13 cellular contexts compared by ENCODE assay signal in the genomic region with DNA sequence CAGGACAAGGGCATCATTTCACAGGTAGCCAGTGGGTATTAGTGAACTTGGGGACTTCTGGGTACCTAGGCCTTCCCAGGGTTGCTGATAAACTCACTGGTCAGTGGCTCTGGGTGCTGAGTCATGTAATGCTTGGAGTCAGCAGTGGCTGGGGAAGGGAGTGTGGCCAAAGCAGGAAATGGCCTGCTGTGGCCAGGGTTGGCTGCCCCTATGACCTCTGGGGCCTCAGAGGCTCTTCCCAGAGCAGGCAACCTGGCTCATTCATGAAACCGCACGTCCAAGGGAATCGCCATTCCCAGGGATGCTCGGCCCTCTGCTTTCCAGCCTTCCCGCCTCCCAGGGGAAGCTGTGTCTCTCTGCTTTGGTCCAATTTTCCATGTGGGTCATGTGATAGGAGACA.
DNase-seq lines count a peak whose midpoint lies in the region; ATAC-seq and TF ChIP-seq lines count a peak whose summit lies in the region.
"Had no signal": no experiment of that assay in that cellular context is flagged by ENCODE, and none has a peak within 500 bp of the region (broad histone marks: within the 10 kb centered on the region; RNA-seq: fewer than 3 reads in every experiment).

No MANE protein-coding gene starts in this region.

- DNase-seq in AG08396 (ENCODE audit: low spot score) = peak; percentile 60
- DNase-seq in PC-9 = peak; percentile 72 to 86
- peak; percentile 31 for DNase-seq in fibroblast of gingiva (ENCODE audit: low read depth)
- no peak for DNase-seq in activated T-cell treated with anti-CD3 and anti-CD28 coated beads, Interleukin-2, amount 50 U/mL, for 48 hours
- no peak for DNase-seq in KG1 (lab: John Stamatoyannopoulos, UW)
- DNase-seq: BE2C; mucosa of descending colon; NCI-H1694; NK-92 treated with Interleukin-12 subunit alpha and Interleukin-12 subunit beta, amount 100 ng/mL, for 24 hours; T-helper 9 cell had no signal

- peak overlapping the region; percentile 79 for H3K4me2 ChIP-seq in PC-9

- no peaks in the 10 kb centered on the region for H3K9me2 ChIP-seq in PC-9 (ENCODE audit: insufficient read depth)

- no TSS peak for BruUV-seq in PC-9 (replicated peaks; lab: Mats Ljungman, UMichigan)

- H4K20me1 ChIP-seq in PC-9 (ENCODE audit: insufficient read depth) = no peaks in the 10 kb centered on the region

- no peaks in the 10 kb centered on the region for H3K27me3 ChIP-seq in PC-9 (ENCODE audit: insufficient read depth, low read depth)
- H3K27me3 ChIP-seq: BE2C had no signal

- H3K4me3 ChIP-seq in PC-9 (peak overlapping the region; percentile 25; the same call in 1 of the 2 replicates), mesodermal cell (ENCODE audit: extremely low read depth, insufficient read depth, low read length, poor library complexity, severe bottlenecking) (no peak overlapping the region)
- H3K4me3 ChIP-seq: mucosa of descending colon had no signal

- POLR2A ChIA-PET in PC-9 (lab: Charles Lee; ENCODE audit: unreplicated experiment) = no interaction called here

- no peak overlapping the region for H2AFZ ChIP-seq in PC-9

- H3K4me1 ChIP-seq in PC-9 (replicated peaks; ENCODE audit: insufficient read depth) = peaks cover 84% of the 10 kb centered on the region
- peaks cover 10% of the 10 kb centered on the region for H3K4me1 ChIP-seq in mesodermal cell (ENCODE audit: control insufficient read depth, insufficient read depth, low read length, poor library complexity, severe bottlenecking)
- H3K4me1 ChIP-seq: BE2C had no signal

- peaks cover 58% of the 10 kb centered on the region for H3F3A ChIP-seq in PC-9 (ENCODE audit: insufficient read depth, low read depth)

- peak overlapping the region; percentile 93 for H3K27ac ChIP-seq in PC-9
- peak overlapping the region; percentile 55 for H3K27ac ChIP-seq in mesodermal cell (ENCODE audit: low read depth, low read length, severe bottlenecking)

- ATAC-seq in GM18858 (IDR thresholded peaks at IDR 0.05; ENCODE audit: unreplicated experiment) (no peak), HG03565 (IDR thresholded peaks at IDR 0.05; ENCODE audit: unreplicated experiment) (no peak)

- 90 to 91% methylated on average over 2 to 5 of the region's 5 CpGs for WGBS in mesodermal cell (ENCODE audit: insufficient coverage in 2 of 2), 2 experiments

- intact Hi-C loops in PC-9 (cut with micrococcal nuclease; ENCODE audit: unreplicated experiment) = loop anchor here (1.0 to 10.0 kb wide), 5 partner anchors 31 to 399 kb away; partner anchors contain the start of gene CYP26B1

- H3K9me3 ChIP-seq in PC-9 (ENCODE audit: insufficient read depth, low read depth) (peaks cover 5% of the 10 kb centered on the region; the same call in 1 of the 2 replicates), mesodermal cell (ENCODE audit: control insufficient read depth, low read length) (peaks cover 3% of the 10 kb centered on the region)
- H3K9me3 ChIP-seq: BE2C, mucosa of descending colon had no signal

- H3K36me3 ChIP-seq in PC-9 (ENCODE audit: low read depth) (no peaks in the 10 kb centered on the region), mesodermal cell (ENCODE audit: control insufficient read depth, insufficient read depth, low read length) (no peaks in the 10 kb centered on the region)
- H3K36me3 ChIP-seq: BE2C had no signal

- H3K79me2 ChIP-seq in PC-9 (ENCODE audit: low read depth) = no peaks in the 10 kb centered on the region

- TF ChIP-seq CTCF in PC-9 (conservative IDR thresholded peaks at IDR 0.05) = no peak

- CTCF ChIA-PET in PC-9 (lab: Charles Lee) = no interaction called here

Comparison
In these comparisons a context has a peak if more than half of its experiments do, and no peak if none do; other contexts are left out.
1. DNase-seq: peak in AG08396 (single experiment), PC-9 (2 of 2) and fibroblast of gingiva (single experiment); none in activated T-cell treated with anti-CD3 and anti-CD28 coated beads, Interleukin-2, amount 50 U/mL, for 48 hours (0 of 2) and KG1 (single experiment).